Comparison of ENCODE assay signal across 40 cellular contexts in the genomic region with DNA sequence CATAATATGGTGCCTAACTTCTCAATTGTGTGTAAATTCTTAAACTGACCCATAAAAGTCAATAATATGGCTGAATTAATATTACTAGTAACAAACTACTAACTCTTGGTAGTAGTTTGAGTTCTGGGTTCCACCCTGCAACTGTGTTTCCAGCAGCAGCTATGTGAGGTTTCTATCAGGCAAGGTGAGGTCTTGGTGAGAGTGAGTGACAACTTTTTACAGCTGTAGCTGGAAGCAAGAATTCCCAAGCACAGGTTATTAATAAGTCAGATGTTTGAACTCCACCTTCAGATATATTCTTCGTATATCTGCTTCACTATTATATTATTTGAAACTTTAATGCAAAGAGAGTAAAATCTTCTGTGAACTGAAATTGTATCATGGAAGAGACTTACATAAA.
"Had no signal": no experiment of that assay in that cellular context is flagged by ENCODE, and none has a peak within 500 bp of the region (broad histone marks: within the 10 kb centered on the region; RNA-seq: fewer than 3 reads in every experiment).

No MANE protein-coding gene starts in this region.

- H3K27ac Mint-ChIP-seq: activated naive CD4-positive, alpha-beta T cell treated with anti-CD3 and anti-CD28 coated beads for 36 hours; activated naive CD4-positive, alpha-beta T cell treated with anti-CD3 and anti-CD28 coated beads, Interleukin-2, amount 10 ng/mL, durations not matched to agents 7 days and 5 days; activated naive CD4-positive, alpha-beta T cell treated with anti-CD3 and anti-CD28 coated beads, Interleukin-2, amount 50 U/mL, for 24 hours; activated naive CD4-positive, alpha-beta T cell treated with anti-CD3 and anti-CD28 coated beads, Interleukin-2, amount 50 U/mL, for 72 hours; activated naive CD8-positive, alpha-beta T cell; activated naive CD8-positive, alpha-beta T cell treated with anti-CD3 and anti-CD28 coated beads for 36 hours; activated naive CD8-positive, alpha-beta T cell treated with anti-CD3 and anti-CD28 coated beads, Interleukin-2, amount 10 ng/mL, durations not matched to agents 7 days and 5 days; activated naive CD8-positive, alpha-beta T cell treated with anti-CD3 and anti-CD28 coated beads, Interleukin-2, amount 50 U/mL, for 24 hours; activated T-cell treated with anti-CD3 and anti-CD28 coated beads, Interleukin-2, amount 50 U/mL, for 24 hours; activated T-cell treated with anti-CD3 and anti-CD28 coated beads, Interleukin-2, amount 50 U/mL, for 72 hours; activated T-helper 1 cell treated with anti-CD3 and anti-CD28 coated beads, Interleukin-12 subunit alpha, Interleukin-12 subunit beta, Interleukin-2, Interleukin-4 antibody, amounts not matched to agents 30 ng/mL and 10 ng/mL and 1 ng/mL, durations not matched to agents 14 hours and 24 hours and 36 hours; activated T-helper 17 cell treated with anti-CD3 and anti-CD28 coated beads, Interleukin-2, amount 50 U/mL, for 72 hours; activated T-helper 2 cell treated with anti-CD3 and anti-CD28 coated beads, Interferon-gamma antibody, Interleukin-2, Interleukin-4, amounts not matched to agents 10 μg/mL and 5 μg/mL and 100 μg/mL, durations not matched to agents 14 hours and 24 hours and 36 hours; brain had no signal

- H3K27ac ChIP-seq: adrenal gland, ascending aorta, brain microvascular endothelial cell, breast epithelium, cardiac muscle cell had no signal

- H3K27me3 Mint-ChIP-seq: activated naive CD4-positive, alpha-beta T cell treated with anti-CD3 and anti-CD28 coated beads, Interleukin-2, amount 10 ng/mL, durations not matched to agents 7 days and 5 days; activated naive CD4-positive, alpha-beta T cell treated with anti-CD3 and anti-CD28 coated beads, Interleukin-2, amount 50 U/mL, for 24 hours; activated naive CD8-positive, alpha-beta T cell; activated naive CD8-positive, alpha-beta T cell treated with anti-CD3 and anti-CD28 coated beads for 36 hours; activated naive CD8-positive, alpha-beta T cell treated with anti-CD3 and anti-CD28 coated beads, Interleukin-2, amount 10 ng/mL, durations not matched to agents 7 days and 5 days; activated naive CD8-positive, alpha-beta T cell treated with anti-CD3 and anti-CD28 coated beads, Interleukin-2, amount 50 U/mL, for 24 hours; activated T-cell treated with anti-CD3 and anti-CD28 coated beads, Interleukin-2, amount 50 U/mL, for 24 hours; activated T-helper 17 cell treated with anti-CD3 and anti-CD28 coated beads, Interleukin-2, amount 50 U/mL, for 72 hours; brain; central memory CD8-positive, alpha-beta T cell had no signal

- H3K36me3 Mint-ChIP-seq: activated naive CD4-positive, alpha-beta T cell treated with anti-CD3 and anti-CD28 coated beads, Interleukin-2, amount 50 U/mL, for 72 hours had no signal

- FAIRE-seq: astrocyte, bronchial epithelial cell had no signal

- DNase-seq: activated effector memory CD4-positive, alpha-beta T cell treated with anti-CD3 and anti-CD28 coated beads, Interleukin-2, amount 50 U/mL, for 16 hours; activated effector memory CD4-positive, alpha-beta T cell treated with Interleukin-2 at 50 U/mL for 16 hours; activated gamma-delta T cell; activated gamma-delta T cell treated with Interleukin-2 at 50 U/mL for 16 hours; activated naive CD4-positive, alpha-beta T cell; activated naive CD4-positive, alpha-beta T cell treated with anti-CD3 and anti-CD28 coated beads for 36 hours; activated naive CD4-positive, alpha-beta T cell treated with anti-CD3 and anti-CD28 coated beads, Interleukin-2, amount 10 ng/mL, durations not matched to agents 7 days and 5 days; activated naive CD4-positive, alpha-beta T cell treated with anti-CD3 and anti-CD28 coated beads, Interleukin-2, amount 50 U/mL, for 16 hours; activated naive CD4-positive, alpha-beta T cell treated with Interleukin-2 at 50 U/mL for 16 hours; activated naive CD8-positive, alpha-beta T cell treated with anti-CD3 and anti-CD28 coated beads for 36 hours; activated naive CD8-positive, alpha-beta T cell treated with anti-CD3 and anti-CD28 coated beads, Interleukin-2, amount 10 ng/mL, durations not matched to agents 7 days and 5 days; activated naive CD8-positive, alpha-beta T cell treated with anti-CD3 and anti-CD28 coated beads, Interleukin-2, amount 50 U/mL, for 24 hours; activated T-cell treated with anti-CD3 and anti-CD28 coated beads for 4 hours; activated T-cell treated with anti-CD3 and anti-CD28 coated beads, Interleukin-2, amount 50 U/mL, for 1 hour; activated T-cell treated with anti-CD3 and anti-CD28 coated beads, Interleukin-2, amount 50 U/mL, for 24 hours; activated T-cell treated with anti-CD3 and anti-CD28 coated beads, Interleukin-2, amount 50 U/mL, for 4 hours; activated T-cell treated with anti-CD3 and anti-CD28 coated beads, Interleukin-2, amount 50 U/mL, for 48 hours; activated T-cell treated with anti-CD3 and anti-CD28 coated beads, Interleukin-2, amount 50 U/mL, for 72 hours; adrenal gland; amniotic stem cell; amygdala; anterior cingulate cortex; aorta; brain microvascular endothelial cell; caudate nucleus; central memory CD4-positive, alpha-beta T cell; cerebellar nuclear complex had no signal

- H3K4me1 ChIP-seq: adrenal gland, ascending aorta, breast epithelium had no signal

- ATAC-seq: activated naive CD4-positive, alpha-beta T cell treated with anti-CD3 and anti-CD28 coated beads, Interleukin-2, amount 50 U/mL, for 72 hours; activated naive CD8-positive, alpha-beta T cell treated with anti-CD3 and anti-CD28 coated beads, Interleukin-2, amount 50 U/mL, for 24 hours; activated T-cell treated with anti-CD3 and anti-CD28 coated beads, Interleukin-2, amount 50 U/mL, for 4 hours; activated T-cell treated with anti-CD3 and anti-CD28 coated beads, Interleukin-2, amount 50 U/mL, for 72 hours; activated T-helper 17 cell treated with anti-CD3 and anti-CD28 coated beads, Interleukin-2, amount 50 U/mL, for 72 hours had no signal

- H3K4me1 Mint-ChIP-seq: activated naive CD4-positive, alpha-beta T cell treated with anti-CD3 and anti-CD28 coated beads, Interleukin-2, amount 10 ng/mL, durations not matched to agents 7 days and 5 days; activated naive CD8-positive, alpha-beta T cell treated with anti-CD3 and anti-CD28 coated beads for 36 hours; brain had no signal

- H3K9me3 Mint-ChIP-seq: activated naive CD4-positive, alpha-beta T cell treated with anti-CD3 and anti-CD28 coated beads for 36 hours; activated naive CD4-positive, alpha-beta T cell treated with anti-CD3 and anti-CD28 coated beads, Interleukin-2, amount 10 ng/mL, durations not matched to agents 7 days and 5 days; activated naive CD4-positive, alpha-beta T cell treated with anti-CD3 and anti-CD28 coated beads, Interleukin-2, amount 50 U/mL, for 24 hours; activated naive CD4-positive, alpha-beta T cell treated with anti-CD3 and anti-CD28 coated beads, Interleukin-2, amount 50 U/mL, for 72 hours; activated naive CD8-positive, alpha-beta T cell treated with anti-CD3 and anti-CD28 coated beads for 36 hours; activated naive CD8-positive, alpha-beta T cell treated with anti-CD3 and anti-CD28 coated beads, Interleukin-2, amount 10 ng/mL, durations not matched to agents 7 days and 5 days; activated naive CD8-positive, alpha-beta T cell treated with anti-CD3 and anti-CD28 coated beads, Interleukin-2, amount 50 U/mL, for 24 hours; activated T-cell treated with anti-CD3 and anti-CD28 coated beads, Interleukin-2, amount 50 U/mL, for 24 hours; activated T-cell treated with anti-CD3 and anti-CD28 coated beads, Interleukin-2, amount 50 U/mL, for 4 hours; activated T-cell treated with anti-CD3 and anti-CD28 coated beads, Interleukin-2, amount 50 U/mL, for 72 hours; activated T-helper 1 cell treated with anti-CD3 and anti-CD28 coated beads, Interleukin-12 subunit alpha, Interleukin-12 subunit beta, Interleukin-2, Interleukin-4 antibody, amounts not matched to agents 30 ng/mL and 10 ng/mL and 1 ng/mL, durations not matched to agents 14 hours and 24 hours and 36 hours; activated T-helper 17 cell treated with anti-CD3 and anti-CD28 coated beads, Interleukin-2, amount 50 U/mL, for 72 hours; activated T-helper 2 cell treated with anti-CD3 and anti-CD28 coated beads, Interferon-gamma antibody, Interleukin-2, Interleukin-4, amounts not matched to agents 10 μg/mL and 5 μg/mL and 100 μg/mL, durations not matched to agents 14 hours and 24 hours and 36 hours; central memory CD8-positive, alpha-beta T cell had no signal

- H3K27me3 ChIP-seq: adrenal gland, ascending aorta, brain microvascular endothelial cell, breast epithelium, cardiac muscle cell had no signal

- H3K4me3 ChIP-seq: adrenal gland, ascending aorta, breast epithelium, cardiac muscle cell had no signal

- H3K9me3 ChIP-seq: adrenal gland, ascending aorta, breast epithelium had no signal

- H3K4me3 Mint-ChIP-seq: activated naive CD4-positive, alpha-beta T cell treated with anti-CD3 and anti-CD28 coated beads for 36 hours; activated naive CD4-positive, alpha-beta T cell treated with anti-CD3 and anti-CD28 coated beads, Interleukin-2, amount 10 ng/mL, durations not matched to agents 7 days and 5 days; activated naive CD4-positive, alpha-beta T cell treated with anti-CD3 and anti-CD28 coated beads, Interleukin-2, amount 50 U/mL, for 24 hours; activated naive CD8-positive, alpha-beta T cell; activated naive CD8-positive, alpha-beta T cell treated with anti-CD3 and anti-CD28 coated beads for 36 hours; activated naive CD8-positive, alpha-beta T cell treated with anti-CD3 and anti-CD28 coated beads, Interleukin-2, amount 10 ng/mL, durations not matched to agents 7 days and 5 days; activated naive CD8-positive, alpha-beta T cell treated with anti-CD3 and anti-CD28 coated beads, Interleukin-2, amount 50 U/mL, for 24 hours; activated T-cell treated with anti-CD3 and anti-CD28 coated beads, Interleukin-2, amount 50 U/mL, for 24 hours; activated T-cell treated with anti-CD3 and anti-CD28 coated beads, Interleukin-2, amount 50 U/mL, for 4 hours; activated T-cell treated with anti-CD3 and anti-CD28 coated beads, Interleukin-2, amount 50 U/mL, for 72 hours; activated T-helper 1 cell treated with anti-CD3 and anti-CD28 coated beads, Interleukin-12 subunit alpha, Interleukin-12 subunit beta, Interleukin-2, Interleukin-4 antibody, amounts not matched to agents 30 ng/mL and 10 ng/mL and 1 ng/mL, durations not matched to agents 14 hours and 24 hours and 36 hours; activated T-helper 17 cell treated with anti-CD3 and anti-CD28 coated beads, Interleukin-2, amount 50 U/mL, for 72 hours; brain; central memory CD8-positive, alpha-beta T cell had no signal

- H3K36me3 ChIP-seq: adrenal gland, breast epithelium, cardiac muscle cell had no signal
